Comparison of ENCODE assay signal across 12 cellular contexts in the genomic region with DNA sequence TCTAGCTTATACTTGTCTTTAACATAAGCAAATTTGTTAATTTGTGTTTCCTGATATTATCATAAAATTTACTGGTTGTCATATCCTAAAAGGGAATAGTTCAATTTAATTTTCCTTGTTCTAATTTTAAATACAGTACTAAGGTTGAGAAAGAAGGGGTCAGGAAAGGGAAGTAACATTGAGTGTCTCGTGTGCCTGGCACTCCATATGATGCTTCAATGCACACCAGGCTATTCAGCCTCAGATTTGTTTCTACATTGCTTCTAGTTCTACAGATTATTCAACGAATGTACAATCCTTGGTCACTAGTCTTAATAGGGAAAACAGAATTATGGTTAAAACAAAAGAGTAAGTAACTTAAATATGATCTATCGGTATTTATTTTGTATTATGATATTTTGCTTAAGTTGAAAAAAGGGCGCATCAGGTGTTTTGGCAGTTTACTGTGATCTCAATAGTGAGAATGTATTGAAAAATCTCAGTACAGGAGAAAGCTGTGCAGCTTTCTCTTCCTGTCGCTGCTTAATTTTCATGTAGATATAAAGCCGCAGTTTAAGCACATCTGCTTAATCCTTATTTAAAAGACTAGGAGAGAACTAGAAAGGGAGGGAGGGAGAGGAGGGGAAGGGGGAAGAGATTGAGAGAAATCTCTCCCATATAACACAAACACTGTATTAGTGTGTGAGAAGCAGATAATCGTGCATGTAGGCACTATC. TPM values are rescaled to one million over a fixed set of nuclear protein-coding genes. Genes with fewer than 3 reads are reported as not detected.
DNase-seq lines count a peak whose midpoint lies in the region; ATAC-seq, FAIRE-seq and TF ChIP-seq lines count a peak whose summit lies in the region.
"Had no signal": no experiment of that assay in that cellular context is flagged by ENCODE, and none has a peak within 500 bp of the region (broad histone marks: within the 10 kb centered on the region; RNA-seq: fewer than 3 reads in every experiment).

No MANE protein-coding gene starts in this region.

- no peak overlapping the region for H3K4me3 ChIP-seq in right lobe of liver
- no peak overlapping the region for H3K4me3 ChIP-seq in HepG2 (replicated peaks in 1 of 3; ENCODE audit: insufficient read depth in 1 of 3, low read depth in 2 of 3, low read length in 3 of 3)
- no peak overlapping the region for H3K4me3 ChIP-seq in hepatocyte
- no peak overlapping the region for H3K4me3 ChIP-seq in stomach

- no peak overlapping the region for H3K27ac ChIP-seq in right lobe of liver
- no peak overlapping the region for H3K27ac ChIP-seq in HepG2 (ENCODE audit: extremely low read length, insufficient read depth, low read length)
- no peak overlapping the region for H3K27ac ChIP-seq in hepatocyte
- H3K27ac ChIP-seq in stomach, result no peak overlapping the region
- H3K27ac ChIP-seq: C4-2B, parathyroid adenoma had no signal

- WGBS in right lobe of liver (ENCODE audit: insufficient coverage, low coverage, low lambda C conversion rate, missing lambda C conversion rate), result 33% methylated on average over 7 of the region's 7 CpGs
- 3% methylated on average over 7 of the region's 7 CpGs for WGBS in HepG2 (ENCODE audit: low lambda C conversion rate)
- 64% methylated on average over 7 of the region's 7 CpGs for WGBS in hepatocyte (ENCODE audit: low lambda C conversion rate, missing lambda C conversion rate)
- WGBS in stomach, 5 donors, result 55 to 60% (median 56%) methylated on average over 7 of the region's 7 CpGs

- H3K4me1 Mint-ChIP-seq in T-cell, result peaks cover 81 to 84% (median 83%) of the 10 kb centered on the region in 3 donors

- no TSS peak for BruUV-seq in HepG2 (replicated peaks; lab: Mats Ljungman, UMichigan)

- in situ Hi-C loops in HepG2 (cut with HindIII; ENCODE audit: extremely low pct_ligation_motif_present, low pct_unique_long_range_greater_than_20kb), result no loop called here

- CTCF ChIA-PET in HepG2 (lab: Yijun Ruan, JAX; ENCODE audit: low intra/inter-chr PET ratio, low total read pairs) (no interaction called here), T-cell (lab: Charles Lee) (interaction anchor here (0.7 to 2.9 kb wide), 7 partner anchors 16 to 41 kb away, joined by 3 to 23 read pairs (median 5); no protein-coding TSS in a partner anchor)

- H3K79me2 ChIP-seq in HepG2 (ENCODE audit: insufficient read depth, low read length) (no peaks in the 10 kb centered on the region), hepatocyte (no peaks in the 10 kb centered on the region)
- H3K79me2 ChIP-seq: parathyroid adenoma had no signal

- H2AFZ ChIP-seq in HepG2 (ENCODE audit: low read length) (no peak overlapping the region), hepatocyte (no peak overlapping the region)
- H2AFZ ChIP-seq: parathyroid adenoma had no signal

- TF ChIP-seq CTCF in right lobe of liver (IDR thresholded peaks at IDR 0.05) (no peak), HepG2 (CRISPR knock-in tag; IDR thresholded peaks at IDR 0.05) (no peak), hepatocyte (IDR thresholded peaks at IDR 0.05; ENCODE audit: poor library complexity) (no peak), stomach (IDR thresholded peaks at IDR 0.05) (no peak)

- no peak for FAIRE-seq in HepG2 (lab: Jason Lieb, UNC)

- H3K27me3 ChIP-seq in right lobe of liver (no peaks in the 10 kb centered on the region), HepG2 (ENCODE audit: control insufficient read depth in 1 of 2, insufficient read depth in 2 of 2, low read length in 2 of 2) (no peaks in the 10 kb centered on the region), hepatocyte (no peaks in the 10 kb centered on the region), stomach (no peaks in the 10 kb centered on the region)

- TF ChIP-seq RAD21 in HepG2 (CRISPR knock-in tag; IDR thresholded peaks at IDR 0.05), result no peak

- H3K9me3 Mint-ChIP-seq in T-cell, result no peaks in the 10 kb centered on the region

- intact Hi-C loops in right lobe of liver (cut with DNase I), result no loop called here
- intact Hi-C loops in HepG2 (cut with micrococcal nuclease; ENCODE audit: unreplicated experiment), result no loop called here
- intact Hi-C loops in stomach (cut with DNase I; ENCODE audit: low total_unique reads), result no loop called here

- TF ChIP-seq POLR2A in right lobe of liver (IDR thresholded peaks at IDR 0.05) (no peak), HepG2 (IDR thresholded peaks at IDR 0.05; ENCODE audit: insufficient read depth in 1 of 2, low read depth in 2 of 2, low read length in 2 of 2) (no peak), stomach (IDR thresholded peaks at IDR 0.05) (no peak)

- H4K20me1 ChIP-seq in HepG2 (ENCODE audit: insufficient read depth, low read length), result no peaks in the 10 kb centered on the region
- H4K20me1 ChIP-seq in hepatocyte (ENCODE audit: insufficient read depth, poor library complexity, severe bottlenecking), result no peaks in the 10 kb centered on the region

- no peak overlapping the region for H3K9ac ChIP-seq in HepG2 (ENCODE audit: insufficient read depth, low read depth, low read length)
- H3K9ac ChIP-seq: parathyroid adenoma had no signal

- peaks cover 46% of the 10 kb centered on the region for H3K36me3 Mint-ChIP-seq in T-cell

- POLR2A ChIA-PET in HepG2 (lab: Yijun Ruan, JAX), result no interaction called here
- POLR2A ChIA-PET in T-cell (lab: Charles Lee), result interaction anchor here (0.6 to 4.3 kb wide), 18 partner anchors 9 to 1768 kb away, joined by 3 to 41 read pairs (median 6); no protein-coding TSS in a partner anchor

- H3K9me2 ChIP-seq in hepatocyte (replicated peaks; ENCODE audit: insufficient read depth), result no peaks in the 10 kb centered on the region

- H3K36me3 ChIP-seq in right lobe of liver, result no peaks in the 10 kb centered on the region
- no peaks in the 10 kb centered on the region for H3K36me3 ChIP-seq in HepG2 (replicated peaks in 1 of 2; ENCODE audit: control insufficient read depth in 1 of 2, insufficient read depth in 2 of 2, low read length in 2 of 2)
- H3K36me3 ChIP-seq in hepatocyte (replicated peaks; ENCODE audit: insufficient read depth, low read depth), result no peaks in the 10 kb centered on the region
- no peaks in the 10 kb centered on the region for H3K36me3 ChIP-seq in stomach

- no peaks in the 10 kb centered on the region for H3K27me3 Mint-ChIP-seq in T-cell

- H3K4me2 ChIP-seq in HepG2 (ENCODE audit: low read depth, low read length) (no peak overlapping the region), hepatocyte (no peak overlapping the region)

- ATAC-seq in right lobe of liver (peak in 3 of 4 donors; percentile 52 to 54 (median 52)), HepG2 (no peak), HG03039 (IDR thresholded peaks at IDR 0.05; ENCODE audit: unreplicated experiment) (peak; percentile 40), T-cell (replicated peaks in 1 of 4) (peak; percentile 27 to 34 (median 31))

- H3K4me1 ChIP-seq in right lobe of liver, result no peaks in the 10 kb centered on the region
- no peaks in the 10 kb centered on the region for H3K4me1 ChIP-seq in HepG2 (ENCODE audit: insufficient read depth, low read length)
- peaks cover 1% of the 10 kb centered on the region for H3K4me1 ChIP-seq in hepatocyte (ENCODE audit: insufficient read depth)
- peaks cover 0 to 2% (median 0%) of the 10 kb centered on the region in 4 donors for H3K4me1 ChIP-seq in stomach
- H3K4me1 ChIP-seq: parathyroid adenoma had no signal

- DNase-seq in right lobe of liver, result no peak
- no peak for DNase-seq in HepG2 (ENCODE audit: low spot score)
- no peak for DNase-seq in T-cell
- DNase-seq in NCI-H187 (lab: John Stamatoyannopoulos, UW), result no peak
- no peak for DNase-seq in hepatocyte (ENCODE audit: low spot score)
- DNase-seq in stomach, result no peak
- no peak for DNase-seq in SW 1271 (lab: John Stamatoyannopoulos, UW)
- DNase-seq: amniotic stem cell, RPMI8226 had no signal

- H3K9me3 ChIP-seq in right lobe of liver, result no peaks in the 10 kb centered on the region
- H3K9me3 ChIP-seq in HepG2 (ENCODE audit: low read length), result no peaks in the 10 kb centered on the region
- H3K9me3 ChIP-seq in hepatocyte (ENCODE audit: low read depth), result no peaks in the 10 kb centered on the region
- no peaks in the 10 kb centered on the region for H3K9me3 ChIP-seq in stomach

- TF ChIP-seq EP300 in HepG2 (IDR thresholded peaks at IDR 0.05; ENCODE audit: low read depth in 2 of 2, low read length in 2 of 2), result no peak
- no peak for TF ChIP-seq EP300 in HepG2 (CRISPR knock-in tag; IDR thresholded peaks at IDR 0.05; ENCODE audit: borderline replicate concordance)
- no peak for TF ChIP-seq EP300 in stomach (IDR thresholded peaks at IDR 0.05)

- H3K27ac Mint-ChIP-seq in T-cell, result peak overlapping the region; percentile 94 to 98

- peak overlapping the region; percentile 63 to 81 (median 76) for H3K4me3 Mint-ChIP-seq in T-cell

TF ChIP-seq in HepG2, 621 proteins besides CTCF, POLR2A, EP300 and RAD21:
- TF ChIP-seq REL (CRISPR knock-in tag; conservative IDR thresholded peaks at IDR 0.05) (no peak), ZNF570 (CRISPR knock-in tag; IDR thresholded peaks at IDR 0.05; ENCODE audit: borderline replicate concordance) (no peak)

RNA-seq across cellular contexts. Expression of gene PTPRC, which starts 13.0 kb away (rescaled TPM):
- 10 to 100 TPM in 4 of 6 experiments, 1 to 10 TPM in 2; 5.1 to 55.7 (median 13.2) TPM for total RNA-seq in right lobe of liver
- total RNA-seq in HepG2 (2016; rRNA removed; fragmentation: Illumina TruSeq; extraction: Trizol), result not detected in 2 replicates
- not detected in 2 replicates for total RNA-seq in HepG2 (2016; cell fraction: cytosol; rRNA removed; fragmentation: Illumina TruSeq; extraction: Trizol; ENCODE audit: low read depth)
- not detected in 2 replicates for total RNA-seq in HepG2 (2016; cell fraction: insoluble cytoplasmic fraction; rRNA removed; fragmentation: Illumina TruSeq; extraction: Trizol)
- total RNA-seq in HepG2 (2016; cell fraction: membrane; rRNA removed; fragmentation: Illumina TruSeq; extraction: Trizol), result not detected in 2 replicates
- not detected in 2 replicates for total RNA-seq in HepG2 (2016; cell fraction: nucleus; rRNA removed; fragmentation: Illumina TruSeq; extraction: Trizol)
- polyA plus RNA-seq in HepG2 (2011; rRNA removed), result not detected in 2 replicates
- 0.01 TPM in 1 of 2 replicates, not detected in the other for polyA plus RNA-seq in HepG2 (2011; cell fraction: cytosol; rRNA removed)
- polyA plus RNA-seq in HepG2 (2011; cell fraction: nucleus; rRNA removed), result 0.07 TPM in 1 of 2 replicates, not detected in the other
- not detected in 2 replicates for polyA plus RNA-seq in HepG2 (2012)
- polyA plus RNA-seq in HepG2 (2016; cell fraction: cytosol; fragmentation: Illumina TruSeq; extraction: Trizol; ENCODE audit: low read depth), result not detected in 2 replicates
- not detected in 2 replicates for polyA plus RNA-seq in HepG2 (2016; cell fraction: insoluble cytoplasmic fraction; fragmentation: Illumina TruSeq; extraction: Trizol; ENCODE audit: low read depth)
- not detected in 2 replicates for polyA plus RNA-seq in HepG2 (2016; cell fraction: membrane; fragmentation: Illumina TruSeq; extraction: Trizol; ENCODE audit: low read depth)
- not detected in 2 replicates for polyA plus RNA-seq in HepG2 (2016; cell fraction: nucleus; fragmentation: Illumina TruSeq; extraction: Trizol; ENCODE audit: insufficient read depth, low read depth)
- 0.21 TPM in 1 of 2 replicates, not detected in the other for polyA minus RNA-seq in HepG2 (2011; rRNA and poly(A)+ RNA removed; ENCODE audit: low replicate concordance)
- not detected in 2 replicates for polyA minus RNA-seq in HepG2 (2011; cell fraction: cytosol; rRNA and poly(A)+ RNA removed)
- polyA minus RNA-seq in HepG2 (2011; cell fraction: nucleus; rRNA and poly(A)+ RNA removed), result not detected in 2 replicates
- 100 to 1,000 TPM; 674 to 984 (median 781) TPM for total RNA-seq in T-cell
- total RNA-seq in hepatocyte, result 0.44 and 0.87 TPM in 2 replicates
- 0.11 TPM in 1 of 2 replicates, not detected in the other for polyA plus RNA-seq in hepatocyte
- total RNA-seq in stomach, result 10 to 100 TPM in 4 of 5 donors, under 1 TPM in 1; 0.58 to 50.9 (median 25.4) TPM
- 1 to 10 TPM; 2.8 to 5.3 (median 3.0) TPM for polyA plus RNA-seq in stomach

Comparison
In these comparisons a context has a peak if more than half of its experiments do, and no peak if none do; other contexts are left out.
1. RNA of gene PTPRC, which starts 13.0 kb away (total RNA-seq): 674 to 984 TPM in T-cell; 0.58 to 50.9 TPM in stomach, 5.1 to 55.7 TPM in right lobe of liver, 0.44 to 0.87 TPM in hepatocyte and not detected in HepG2; every median in the first group is over 10 times any median in the second.